8 cellular contexts compared by ENCODE assay signal in genomic region chr1:15100369-15101111, GRCh38. TPM values are rescaled to one million over a fixed set of nuclear protein-coding genes. Genes with fewer than 3 reads are reported as not detected.
DNase-seq lines count a peak whose midpoint lies in the region; ATAC-seq and TF ChIP-seq lines count a peak whose summit lies in the region.

No MANE protein-coding gene starts in this region.

- no peaks in the 10 kb centered on the region for H3K27me3 ChIP-seq in thoracic aorta (replicated peaks; ENCODE audit: insufficient read depth)

- no peak overlapping the region for H3K4me3 Mint-ChIP-seq in nephron

- no peak overlapping the region for H3K27ac ChIP-seq in thoracic aorta

- peak overlapping the region in 1 of 3 experiments; percentile 57 for H3K27ac Mint-ChIP-seq in nephron

- ATAC-seq in thoracic aorta (ENCODE audit: insufficient number of reproducible peaks, low FRiP score, low read depth) (no peak), GM19324 (IDR thresholded peaks at IDR 0.05; ENCODE audit: low FRiP score, unreplicated experiment) (no peak)

- peaks cover 13% of the 10 kb centered on the region for H3K4me1 Mint-ChIP-seq in nephron

- H3K36me3 Mint-ChIP-seq in nephron (ENCODE audit: low read depth), result peaks cover 14% of the 10 kb centered on the region

- no peak for DNase-seq in AG09309 (ENCODE audit: low read depth)
- peak; percentile 82 for DNase-seq in GM13977 (ENCODE audit: low spot score)
- peak; percentile 52 for DNase-seq in NCI-H2227 treated with DMSO at 0.1 percent for 48 hours (lab: John Stamatoyannopoulos, UW)
- DNase-seq in activated CD8-positive, alpha-beta memory T cell treated with anti-CD3 and anti-CD28 coated beads for 48 hours (ENCODE audit: low read depth in 2 of 3, low spot score in 2 of 3), result peak in 2 of 3 experiments; percentile 9 to 28
- no peak for DNase-seq in epithelial cell of proximal tubule (ENCODE audit: low read depth)
- DNase-seq in thoracic aorta (ENCODE audit: low spot score), result no peak

- H3K36me3 ChIP-seq in thoracic aorta, result no peaks in the 10 kb centered on the region

- in situ Hi-C loops in GM13977 (cut with MboI; ENCODE audit: low pct_unique_long_range_greater_than_20kb, low sequenced_read_pairs, unreplicated experiment), result no loop called here

- peaks cover 45% of the 10 kb centered on the region for H3K27me3 Mint-ChIP-seq in nephron (ENCODE audit: low read depth)

- no peaks in the 10 kb centered on the region for H3K9me3 ChIP-seq in thoracic aorta

- no peak overlapping the region for H3K4me3 ChIP-seq in AG09309 (ENCODE audit: control insufficient read depth, low read depth, low read length)
- no peak overlapping the region for H3K4me3 ChIP-seq in epithelial cell of proximal tubule (ENCODE audit: low read depth, low read length)
- no peak overlapping the region for H3K4me3 ChIP-seq in thoracic aorta

- no peaks in the 10 kb centered on the region for H3K4me1 ChIP-seq in thoracic aorta (ENCODE audit: control insufficient read depth in 1 of 2, low read depth in 2 of 2)

- H3K9me3 Mint-ChIP-seq in nephron, result peaks cover 10% of the 10 kb centered on the region

- peak; percentile 97 for TF ChIP-seq CTCF in AG09309 (IDR thresholded peaks at IDR 0.05; ENCODE audit: control insufficient read depth, insufficient read depth, low read depth, low read length, missing control alignments)
- TF ChIP-seq CTCF in GM13977 (IDR thresholded peaks at IDR 0.05; ENCODE audit: extremely low read depth, insufficient read depth, missing control alignments), result peak; percentile 95
- peak; percentile 95 for TF ChIP-seq CTCF in epithelial cell of proximal tubule (conservative IDR thresholded peaks at IDR 0.05; ENCODE audit: low read depth, low read length)
- TF ChIP-seq CTCF in nephron (IDR thresholded peaks at IDR 0.05; ENCODE audit: unreplicated experiment in 3 of 3), result peak; percentile 95 to 97 (median 97)
- TF ChIP-seq CTCF in thoracic aorta (IDR thresholded peaks at IDR 0.05), result peak; percentile 85

RNA-seq across cellular contexts. Expression of gene TMEM51, which starts 53.0 kb away (rescaled TPM):
- total RNA-seq in epithelial cell of proximal tubule, result 48.1 and 86.7 TPM in 2 replicates
- 1 to 10 TPM; 2.0 to 5.9 TPM for total RNA-seq in thoracic aorta

Comparison
In these comparisons a context has a peak if more than half of its experiments do, and no peak if none do; other contexts are left out.
1. DNase-seq: peak in GM13977 (single experiment), NCI-H2227 treated with DMSO at 0.1 percent for 48 hours (single experiment) and activated CD8-positive, alpha-beta memory T cell treated with anti-CD3 and anti-CD28 coated beads for 48 hours (2 of 3); none in AG09309 (single experiment), epithelial cell of proximal tubule (single experiment) and thoracic aorta (single experiment).
2. Peak in every context shown above with its lines, with median percentiles within 50 percentile points of each other: CTCF ChIP-seq.